ENCODE assay signal across 19 cellular contexts in the genomic region with DNA sequence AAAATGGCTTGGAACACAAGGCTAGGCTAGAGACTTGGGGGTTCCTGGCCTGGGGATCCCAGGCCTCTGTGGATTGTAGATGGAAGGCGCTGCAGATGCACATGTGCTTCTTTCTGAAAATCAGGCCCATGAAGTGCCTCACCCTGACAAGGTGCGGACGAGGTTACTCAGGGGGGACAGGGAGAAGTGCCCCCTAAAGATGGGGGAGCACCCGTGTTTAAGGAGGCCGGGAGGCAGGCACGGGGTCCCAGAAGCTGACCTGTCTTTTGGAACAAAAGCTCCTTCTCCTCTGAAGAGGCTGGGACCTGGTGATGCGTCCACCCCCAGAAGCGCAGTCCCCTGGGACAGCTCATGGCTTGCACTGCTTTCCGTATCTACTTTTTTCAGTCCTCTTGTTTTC. TPM values are rescaled to one million over a fixed set of nuclear protein-coding genes. Genes with fewer than 3 reads are reported as not detected.
DNase-seq lines count a peak whose midpoint lies in the region; ATAC-seq, FAIRE-seq and TF ChIP-seq lines count a peak whose summit lies in the region.
"Had no signal": no experiment of that assay in that cellular context is flagged by ENCODE, and none has a peak within 500 bp of the region (broad histone marks: within the 10 kb centered on the region; RNA-seq: fewer than 3 reads in every experiment).

No MANE protein-coding gene starts in this region.

- no peaks in the 10 kb centered on the region for H3F3A ChIP-seq in GM23338 (replicated peaks; ENCODE audit: low read depth)

- H3K9me3 ChIP-seq in astrocyte (ENCODE audit: insufficient read depth, low read depth, low read length) (no peaks in the 10 kb centered on the region), iPS-20b (ENCODE audit: insufficient read depth, low read depth, low read length) (no peaks in the 10 kb centered on the region), stomach smooth muscle (ENCODE audit: control insufficient read depth in 2 of 2, low read length in 2 of 2) (no peaks in the 10 kb centered on the region)
- H3K9me3 ChIP-seq: SJSA1 had no signal

- H3K4me2 ChIP-seq in GM23338 (peak overlapping the region; percentile 65), astrocyte (ENCODE audit: low read length) (no peak overlapping the region)
- H3K4me2 ChIP-seq: BLaER1 had no signal

- H3K9me2 ChIP-seq in GM23338 (ENCODE audit: insufficient read depth): no peaks in the 10 kb centered on the region

- FAIRE-seq in astrocyte (lab: Jason Lieb, UNC): no peak

- H3K9me3 Mint-ChIP-seq in GM23338 (no peaks in the 10 kb centered on the region), astrocyte (ENCODE audit: unreplicated experiment) (no peaks in the 10 kb centered on the region)
- no peaks in the 10 kb centered on the region for H3K9me3 Mint-ChIP-seq in activated CD4-positive, alpha-beta T cell treated with anti-CD3 and anti-CD28 coated beads, Interleukin-2, amount 10 ng/mL, durations not matched to agents 7 days and 5 days
- H3K9me3 Mint-ChIP-seq: activated CD4-positive, alpha-beta memory T cell treated with anti-CD3 and anti-CD28 coated beads for 36 hours; stimulated activated naive CD8-positive, alpha-beta T cell treated with anti-CD3 and anti-CD28 coated beads, Interleukin-15, amount 100 ng/mL, for 72 hours had no signal

- TF ChIP-seq CTCF in GM23338 (conservative IDR thresholded peaks at IDR 0.05; ENCODE audit: low read depth in 2 of 2) (no peak), astrocyte (IDR thresholded peaks at IDR 0.05; ENCODE audit: insufficient read depth, low read depth, low read length) (no peak)

- H2AFZ ChIP-seq in GM23338 (no peak overlapping the region), astrocyte (ENCODE audit: low read depth, low read length) (no peak overlapping the region)

- H3K4me1 ChIP-seq in GM23338 (ENCODE audit: insufficient read depth) (peaks cover 28% of the 10 kb centered on the region), astrocyte (ENCODE audit: insufficient read depth, low read length) (peaks cover 5% of the 10 kb centered on the region), iPS-20b (ENCODE audit: insufficient read depth, low read length) (peaks cover 19% of the 10 kb centered on the region), stomach smooth muscle (ENCODE audit: control insufficient read depth, insufficient read depth, low read length) (peaks cover 9% of the 10 kb centered on the region)
- H3K4me1 ChIP-seq: SJSA1 had no signal

- CTCF ChIA-PET in activated CD4-positive, alpha-beta T cell treated with anti-CD3 and anti-CD28 coated beads, Interleukin-2, amount 10 ng/mL, durations not matched to agents 7 days and 5 days (lab: Charles Lee): interaction anchor here (0.7 kb wide), 1 partner anchor 288 kb away, joined by 3 read pairs; no protein-coding TSS in a partner anchor

- ATAC-seq in GM23338: no peak
- ATAC-seq in GM19023 (IDR thresholded peaks at IDR 0.05; ENCODE audit: unreplicated experiment): no peak
- ATAC-seq: stimulated activated naive CD8-positive, alpha-beta T cell treated with anti-CD3 and anti-CD28 coated beads, Interleukin-15, amount 100 ng/mL, for 72 hours had no signal

- H3K36me3 ChIP-seq in GM23338 (ENCODE audit: insufficient read depth) (no peaks in the 10 kb centered on the region), astrocyte (ENCODE audit: insufficient read depth, low read length) (no peaks in the 10 kb centered on the region), iPS-20b (ENCODE audit: insufficient read depth, low read depth, low read length) (no peaks in the 10 kb centered on the region; the same call in 1 of the 2 replicates), stomach smooth muscle (ENCODE audit: control insufficient read depth in 2 of 2, insufficient read depth in 2 of 2, low read length in 2 of 2) (no peaks in the 10 kb centered on the region)
- H3K36me3 ChIP-seq: BLaER1, SJSA1 had no signal

- POLR2A ChIA-PET in activated CD4-positive, alpha-beta T cell treated with anti-CD3 and anti-CD28 coated beads, Interleukin-2, amount 10 ng/mL, durations not matched to agents 7 days and 5 days (lab: Charles Lee): no interaction called here

- H3K27me3 Mint-ChIP-seq in GM23338 (ENCODE audit: insufficient read depth, low read depth, poor library complexity) (peaks cover 14% of the 10 kb centered on the region), astrocyte (ENCODE audit: low read depth, unreplicated experiment) (peaks cover 18% of the 10 kb centered on the region)
- peaks cover 34% of the 10 kb centered on the region for H3K27me3 Mint-ChIP-seq in activated CD4-positive, alpha-beta T cell treated with anti-CD3 and anti-CD28 coated beads, Interleukin-2, amount 10 ng/mL, durations not matched to agents 7 days and 5 days
- H3K27me3 Mint-ChIP-seq: activated CD4-positive, alpha-beta memory T cell treated with anti-CD3 and anti-CD28 coated beads for 36 hours had no signal

- H3K27ac Mint-ChIP-seq in GM23338 (peak overlapping the region; percentile 95; the same call in 1 of the 2 replicates), astrocyte (ENCODE audit: unreplicated experiment) (no peak overlapping the region)
- no peak overlapping the region for H3K27ac Mint-ChIP-seq in activated CD4-positive, alpha-beta T cell treated with anti-CD3 and anti-CD28 coated beads, Interleukin-2, amount 10 ng/mL, durations not matched to agents 7 days and 5 days
- H3K27ac Mint-ChIP-seq: activated CD4-positive, alpha-beta memory T cell treated with anti-CD3 and anti-CD28 coated beads for 36 hours; progenitor cell of endocrine pancreas; stimulated activated naive CD8-positive, alpha-beta T cell treated with anti-CD3 and anti-CD28 coated beads, Interleukin-15, amount 100 ng/mL, for 72 hours had no signal

- H3K4me3 ChIP-seq in GM23338 (peak overlapping the region; percentile 75), astrocyte (ENCODE audit: insufficient read depth, low read depth, low read length) (no peak overlapping the region), iPS-20b (ENCODE audit: low read length) (peak overlapping the region; percentile 80; the same call in 1 of the 2 replicates), stomach smooth muscle (ENCODE audit: low read length in 2 of 2) (peak overlapping the region in 1 of 2 donors; percentile 68)
- H3K4me3 ChIP-seq: BLaER1, SJSA1 had no signal

- DNase-seq in GM23338 (ENCODE audit: low spot score) (no peak), astrocyte (ENCODE audit: low read depth) (no peak), OCI-M2 (lab: John Stamatoyannopoulos, UW; ENCODE audit: unreplicated experiment) (no peak)
- no peak for DNase-seq in activated CD4-positive, alpha-beta T cell treated with anti-CD3 and anti-CD28 coated beads, Interleukin-2, amount 10 ng/mL, durations not matched to agents 7 days and 5 days
- DNase-seq: activated CD4-positive, alpha-beta memory T cell treated with anti-CD3 and anti-CD28 coated beads for 36 hours; activated T-cell treated with anti-CD3 and anti-CD28 coated beads, Interleukin-2, amount 50 U/mL, for 48 hours; DMS79; kidney glomerular epithelial cell; NCI-H146; NCI-H446; stimulated activated CD4-positive, alpha-beta T cell treated with anti-CD3 and anti-CD28 coated beads, Interleukin-12 subunit alpha, Interleukin-12 subunit beta, amount 100 ng/mL, for 4 hours; stimulated activated naive CD8-positive, alpha-beta T cell treated with anti-CD3 and anti-CD28 coated beads, Interleukin-15, amount 100 ng/mL, for 72 hours had no signal

- H3K36me3 Mint-ChIP-seq in GM23338 (ENCODE audit: low read depth) (peaks cover 22% of the 10 kb centered on the region), astrocyte (ENCODE audit: low read depth, unreplicated experiment) (no peaks in the 10 kb centered on the region)
- H3K36me3 Mint-ChIP-seq in activated CD4-positive, alpha-beta T cell treated with anti-CD3 and anti-CD28 coated beads, Interleukin-2, amount 10 ng/mL, durations not matched to agents 7 days and 5 days (ENCODE audit: low read depth): no peaks in the 10 kb centered on the region
- H3K36me3 Mint-ChIP-seq: activated CD4-positive, alpha-beta memory T cell treated with anti-CD3 and anti-CD28 coated beads for 36 hours had no signal

- H3K4me1 Mint-ChIP-seq in GM23338 (peaks cover 43% of the 10 kb centered on the region), astrocyte (ENCODE audit: low read depth, unreplicated experiment) (peaks cover 6% of the 10 kb centered on the region)
- H3K4me1 Mint-ChIP-seq in activated CD4-positive, alpha-beta T cell treated with anti-CD3 and anti-CD28 coated beads, Interleukin-2, amount 10 ng/mL, durations not matched to agents 7 days and 5 days: peaks cover 14% of the 10 kb centered on the region

- H3K27me3 ChIP-seq in GM23338 (ENCODE audit: insufficient read depth): no peaks in the 10 kb centered on the region
- H3K27me3 ChIP-seq in astrocyte (ENCODE audit: insufficient read depth, low read length): peaks cover 3% of the 10 kb centered on the region
- peaks cover 20% of the 10 kb centered on the region for H3K27me3 ChIP-seq in iPS-20b (ENCODE audit: insufficient read depth, low read length)
- peaks cover 0 to 22% of the 10 kb centered on the region in 2 donors for H3K27me3 ChIP-seq in stomach smooth muscle (ENCODE audit: control insufficient read depth in 1 of 2, insufficient read depth in 2 of 2, low read length in 2 of 2)

- H3K4me3 Mint-ChIP-seq in GM23338 (peak overlapping the region; percentile 83), astrocyte (ENCODE audit: unreplicated experiment) (peak overlapping the region; percentile 70)
- no peak overlapping the region for H3K4me3 Mint-ChIP-seq in activated CD4-positive, alpha-beta T cell treated with anti-CD3 and anti-CD28 coated beads, Interleukin-2, amount 10 ng/mL, durations not matched to agents 7 days and 5 days
- H3K4me3 Mint-ChIP-seq: activated CD4-positive, alpha-beta memory T cell treated with anti-CD3 and anti-CD28 coated beads for 36 hours; stimulated activated naive CD8-positive, alpha-beta T cell treated with anti-CD3 and anti-CD28 coated beads, Interleukin-15, amount 100 ng/mL, for 72 hours had no signal

- H3K9ac ChIP-seq in astrocyte (ENCODE audit: low read length) (no peak overlapping the region), iPS-20b (ENCODE audit: low read depth, low read length) (peak overlapping the region; percentile 75; the same call in 1 of the 2 replicates), stomach smooth muscle (ENCODE audit: low read length in 2 of 2) (no peak overlapping the region)
- H3K9ac ChIP-seq: BLaER1 had no signal

- H3K27ac ChIP-seq in GM23338 (ENCODE audit: low read depth) (peak overlapping the region; percentile 95), astrocyte (ENCODE audit: low read depth, low read length) (no peak overlapping the region), iPS-20b (ENCODE audit: low read length) (no peak overlapping the region), stomach smooth muscle (ENCODE audit: low read length) (peak overlapping the region; percentile 41)
- H3K27ac ChIP-seq: BLaER1, SJSA1 had no signal

- H4K20me1 ChIP-seq in GM23338 (replicated peaks; ENCODE audit: insufficient read depth) (no peaks in the 10 kb centered on the region; the same call in 1 of the 2 replicates), astrocyte (ENCODE audit: insufficient read depth, low read length) (no peaks in the 10 kb centered on the region)

- H3K79me2 ChIP-seq in GM23338 (replicated peaks; ENCODE audit: insufficient read depth) (peaks cover 78% of the 10 kb centered on the region), astrocyte (ENCODE audit: insufficient read depth, low read length) (no peaks in the 10 kb centered on the region)

RNA-seq across cellular contexts. Expression of gene PDZD4, which starts 2.4 kb away (rescaled TPM):
- 194 and 230 TPM in 2 replicates for total RNA-seq in GM23338 (2014; rRNA removed; shearing (Covaris generic))
- 30.5 and 34.5 TPM in 2 replicates for polyA plus RNA-seq in GM23338 (2016; fragmentation: Nextera tagmentation; extraction: Ambion mirVana)
- total RNA-seq in astrocyte: 9.9 and 13.1 TPM in 2 replicates
- under 1 TPM; 0.32 to 0.60 TPM for total RNA-seq in activated CD4-positive, alpha-beta T cell treated with anti-CD3 and anti-CD28 coated beads, Interleukin-2, amount 10 ng/mL, durations not matched to agents 7 days and 5 days

RNA-seq across cellular contexts. Expression of gene SSR4, which starts 33.4 kb away (rescaled TPM):
- 107 and 168 TPM in 2 replicates for total RNA-seq in GM23338 (2014; rRNA removed; shearing (Covaris generic))
- polyA plus RNA-seq in GM23338 (2016; fragmentation: Nextera tagmentation; extraction: Ambion mirVana): 352 and 404 TPM in 2 replicates
- 252 and 299 TPM in 2 replicates for total RNA-seq in astrocyte
- total RNA-seq in activated CD4-positive, alpha-beta T cell treated with anti-CD3 and anti-CD28 coated beads, Interleukin-2, amount 10 ng/mL, durations not matched to agents 7 days and 5 days: 100 to 1,000 TPM; 193 to 203 TPM

RNA-seq across cellular contexts. Expression of gene IDH3G, which starts 33.7 kb away (rescaled TPM):
- total RNA-seq in GM23338 (2014; rRNA removed; shearing (Covaris generic)): 43.0 and 49.0 TPM in 2 replicates
- 41.4 and 45.5 TPM in 2 replicates for polyA plus RNA-seq in GM23338 (2016; fragmentation: Nextera tagmentation; extraction: Ambion mirVana)
- total RNA-seq in astrocyte: 40.0 and 41.9 TPM in 2 replicates
- 10 to 100 TPM; 60.1 to 64.8 TPM for total RNA-seq in activated CD4-positive, alpha-beta T cell treated with anti-CD3 and anti-CD28 coated beads, Interleukin-2, amount 10 ng/mL, durations not matched to agents 7 days and 5 days

RNA-seq across cellular contexts. Expression of gene SRPK3, which starts 47.1 kb away (rescaled TPM):
- 0.23 TPM in 1 of 2 replicates, not detected in the other for total RNA-seq in GM23338 (2014; rRNA removed; shearing (Covaris generic))
- 0.15 and 0.19 TPM in 2 replicates for polyA plus RNA-seq in GM23338 (2016; fragmentation: Nextera tagmentation; extraction: Ambion mirVana)
- total RNA-seq in astrocyte: not detected in 2 replicates
- not detected for total RNA-seq in activated CD4-positive, alpha-beta T cell treated with anti-CD3 and anti-CD28 coated beads, Interleukin-2, amount 10 ng/mL, durations not matched to agents 7 days and 5 days
- total RNA-seq: activated CD4-positive, alpha-beta memory T cell treated with anti-CD3 and anti-CD28 coated beads for 36 hours; glomerular endothelial cell; progenitor cell of endocrine pancreas; SJSA1 had no signal

RNA-seq across cellular contexts. Expression of gene L1CAM, which starts 58.1 kb away (rescaled TPM):
- 27.6 and 29.2 TPM in 2 replicates for total RNA-seq in GM23338 (2014; rRNA removed; shearing (Covaris generic))
- 7.4 and 7.8 TPM in 2 replicates for polyA plus RNA-seq in GM23338 (2016; fragmentation: Nextera tagmentation; extraction: Ambion mirVana)
- total RNA-seq in astrocyte: 347 and 353 TPM in 2 replicates
- total RNA-seq in activated CD4-positive, alpha-beta T cell treated with anti-CD3 and anti-CD28 coated beads, Interleukin-2, amount 10 ng/mL, durations not matched to agents 7 days and 5 days: 1 to 10 TPM; 1.9 to 2.1 TPM

Comparison
In these comparisons a context has a peak if more than half of its experiments do, and no peak if none do; other contexts are left out.
1. H3K27ac ChIP-seq: peak in GM23338 (single experiment) and stomach smooth muscle (single experiment); none in astrocyte (single experiment) and iPS-20b (single experiment).
2. RNA of gene PDZD4, which starts 2.4 kb away (total RNA-seq): 194 to 230 TPM in GM23338; 9.9 to 13.1 TPM in astrocyte and 0.32 to 0.60 TPM in activated CD4-positive, alpha-beta T cell treated with anti-CD3 and anti-CD28 coated beads, Interleukin-2, amount 10 ng/mL, durations not matched to agents 7 days and 5 days; every median in the first group is over 10 times any median in the second.